Comparison of ENCODE assay signal across 1 cellular context in genomic region chr17:39450051-39450450, GRCh38.
TF ChIP-seq lines count a peak whose summit lies in the region.

No MANE protein-coding gene starts in this region.

TF ChIP-seq in HepG2, 621 proteins besides CTCF, POLR2A, EP300 and RAD21 (continued from another document and continues in another):
- TF ChIP-seq ZBTB40 (IDR thresholded peaks at IDR 0.05) = no peak
- no peak for TF ChIP-seq ZBTB40 (CRISPR knock-in tag; IDR thresholded peaks at IDR 0.05)
- no peak for TF ChIP-seq ZNF724P (CRISPR knock-in tag; IDR thresholded peaks at IDR 0.05; ENCODE audit: borderline replicate concordance)
- no peak for TF ChIP-seq ZNF235 (CRISPR knock-in tag; IDR thresholded peaks at IDR 0.05; ENCODE audit: borderline replicate concordance)
- TF ChIP-seq PREB (CRISPR knock-in tag; IDR thresholded peaks at IDR 0.05) = no peak
- TF ChIP-seq ONECUT2 (CRISPR knock-in tag; IDR thresholded peaks at IDR 0.05) = no peak
- no peak for TF ChIP-seq AGO2 (optimal IDR thresholded peaks at IDR 0.05; ENCODE audit: low read depth, low read length)
- TF ChIP-seq ZMYM3 (CRISPR knock-in tag; IDR thresholded peaks at IDR 0.05) = peak; percentile 82
- no peak for TF ChIP-seq ZNF225 (CRISPR knock-in tag; IDR thresholded peaks at IDR 0.05)
- TF ChIP-seq NFRKB (IDR thresholded peaks at IDR 0.05) = no peak
- TF ChIP-seq TEAD3 (CRISPR knock-in tag; optimal IDR thresholded peaks at IDR 0.05; ENCODE audit: borderline replicate concordance) = no peak
- no peak for TF ChIP-seq ARID4A (CRISPR knock-in tag; IDR thresholded peaks at IDR 0.05; ENCODE audit: borderline replicate concordance)
- no peak for TF ChIP-seq MXD3 (CRISPR knock-in tag; IDR thresholded peaks at IDR 0.05)
- no peak for TF ChIP-seq TFAP4 (IDR thresholded peaks at IDR 0.05; ENCODE audit: borderline replicate concordance, low read depth)
- TF ChIP-seq ZNF562 (CRISPR knock-in tag; IDR thresholded peaks at IDR 0.05; ENCODE audit: borderline replicate concordance) = no peak
- no peak for TF ChIP-seq NFKBIZ (CRISPR knock-in tag; IDR thresholded peaks at IDR 0.05)
- no peak for TF ChIP-seq NKX3-1 (CRISPR knock-in tag; IDR thresholded peaks at IDR 0.05)
- no peak for TF ChIP-seq ZNF180 (CRISPR knock-in tag; IDR thresholded peaks at IDR 0.05; ENCODE audit: borderline replicate concordance, low read depth)
- TF ChIP-seq PRDM4 (CRISPR knock-in tag; IDR thresholded peaks at IDR 0.05; ENCODE audit: borderline replicate concordance) = no peak
- TF ChIP-seq SP4 (CRISPR knock-in tag; IDR thresholded peaks at IDR 0.05) = no peak
- TF ChIP-seq REL (CRISPR knock-in tag; conservative IDR thresholded peaks at IDR 0.05) = no peak
- no peak for TF ChIP-seq ZNF17 (CRISPR knock-in tag; IDR thresholded peaks at IDR 0.05)
- no peak for TF ChIP-seq UBTF (CRISPR knock-in tag; IDR thresholded peaks at IDR 0.05)
- TF ChIP-seq ZNF251 (CRISPR knock-in tag; IDR thresholded peaks at IDR 0.05) = no peak
- TF ChIP-seq ZNF12 (CRISPR knock-in tag; IDR thresholded peaks at IDR 0.05) = no peak
- no peak for TF ChIP-seq HNRNPH1 (optimal IDR thresholded peaks at IDR 0.05; ENCODE audit: low read depth, low read length)
- no peak for TF ChIP-seq NR3C1 (CRISPR knock-in tag; IDR thresholded peaks at IDR 0.05)
- no peak for TF ChIP-seq HNF4G (IDR thresholded peaks at IDR 0.05; ENCODE audit: borderline replicate concordance, low read depth, low read length)
- TF ChIP-seq HNF4G (CRISPR knock-in tag; IDR thresholded peaks at IDR 0.05; ENCODE audit: borderline replicate concordance, low read depth) = no peak
- no peak for TF ChIP-seq DBP (CRISPR knock-in tag; IDR thresholded peaks at IDR 0.05; ENCODE audit: not compliant biosample characterization)
- no peak for TF ChIP-seq ZNF234 (CRISPR knock-in tag; conservative IDR thresholded peaks at IDR 0.05)
- TF ChIP-seq YY1 (IDR thresholded peaks at IDR 0.05; ENCODE audit: insufficient read depth, insufficient replicate concordance, low read depth, low read length) = no peak
- TF ChIP-seq ZNF256 (CRISPR knock-in tag; conservative IDR thresholded peaks at IDR 0.05) = no peak
- no peak for TF ChIP-seq FOXP1 (IDR thresholded peaks at IDR 0.05)
- TF ChIP-seq FOXP1 (CRISPR knock-in tag; IDR thresholded peaks at IDR 0.05) = peak; percentile 53; the same call in 1 of the 2 replicates
- TF ChIP-seq ZNF557 (CRISPR knock-in tag; IDR thresholded peaks at IDR 0.05) = no peak
- no peak for TF ChIP-seq NFE2L2 (IDR thresholded peaks at IDR 0.05; ENCODE audit: low read length)
- no peak for TF ChIP-seq ZNF468 (CRISPR knock-in tag; IDR thresholded peaks at IDR 0.05)
- TF ChIP-seq TGIF2 (CRISPR knock-in tag; IDR thresholded peaks at IDR 0.05) = no peak
- 0 out of 2 replicates have a peak, but pooled peaks have one; percentile 21 for TF ChIP-seq PITX1 (CRISPR knock-in tag; IDR thresholded peaks at IDR 0.05)
- TF ChIP-seq ZBTB34 (CRISPR knock-in tag; IDR thresholded peaks at IDR 0.05) = no peak
